Comparison of ENCODE assay signal across 12 cellular contexts in the genomic region with DNA sequence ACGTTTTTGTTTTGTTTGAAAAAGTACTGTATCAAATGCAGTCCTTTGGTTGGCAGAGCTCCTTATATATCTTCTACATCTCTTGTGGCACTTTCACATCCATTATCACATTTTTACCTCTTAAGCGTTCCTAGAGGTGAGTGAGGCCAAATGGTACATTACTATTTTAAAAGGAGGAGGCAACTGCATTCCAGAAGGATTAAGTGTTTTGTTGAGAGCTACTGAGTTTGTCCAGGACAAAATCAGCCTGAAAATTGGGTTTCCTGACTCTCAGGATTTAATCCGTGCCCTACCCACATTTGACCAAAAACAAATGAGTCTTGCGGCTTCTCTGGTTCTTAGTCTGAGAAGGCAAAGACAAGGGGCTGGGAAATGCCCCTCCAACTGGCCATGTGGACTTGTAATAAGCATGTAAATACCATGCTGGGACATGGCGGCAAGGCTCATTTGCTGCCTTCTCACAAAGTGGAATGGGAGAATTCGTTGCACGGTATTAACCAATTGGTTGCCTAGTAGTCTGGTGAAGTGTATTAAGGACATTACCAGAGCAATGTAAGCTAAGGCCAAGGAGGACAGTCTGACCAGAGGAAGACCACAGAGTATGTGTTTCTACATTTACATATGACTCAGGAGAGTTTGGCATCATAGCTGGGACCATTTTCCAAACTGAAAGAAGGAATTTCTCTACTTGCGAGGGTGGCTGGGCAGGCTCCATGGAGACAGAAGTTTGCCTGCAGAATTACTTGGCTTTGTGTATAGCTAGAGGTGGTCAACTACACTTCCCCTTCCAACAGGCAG.
DNase-seq lines count a peak whose midpoint lies in the region; ATAC-seq and TF ChIP-seq lines count a peak whose summit lies in the region.
"Had no signal": no experiment of that assay in that cellular context is flagged by ENCODE, and none has a peak within 500 bp of the region (broad histone marks: within the 10 kb centered on the region; RNA-seq: fewer than 3 reads in every experiment).

No MANE protein-coding gene starts in this region.

- H3K27me3 ChIP-seq in adipocyte (replicated peaks; ENCODE audit: control insufficient read depth, insufficient read depth, low read length) = no peaks in the 10 kb centered on the region
- H3K27me3 ChIP-seq in Caco-2 (replicated peaks; ENCODE audit: control insufficient read depth, insufficient read depth, low read length) = no peaks in the 10 kb centered on the region

- TF ChIP-seq CTCF in fibroblast of villous mesenchyme (IDR thresholded peaks at IDR 0.05; ENCODE audit: insufficient read depth, low read depth, low read length) (no peak), Caco-2 (IDR thresholded peaks at IDR 0.05; ENCODE audit: insufficient read depth in 1 of 2, low read depth in 1 of 2, low read length in 1 of 2, severe bottlenecking in 1 of 2, unreplicated experiment in 1 of 2) (no peak), progenitor cell of endocrine pancreas (IDR thresholded peaks at IDR 0.05; ENCODE audit: unreplicated experiment) (no peak)

- H3K9me3 Mint-ChIP-seq in Caco-2 (ENCODE audit: unreplicated experiment) (peaks cover 10% of the 10 kb centered on the region), progenitor cell of endocrine pancreas (ENCODE audit: low read depth) (no peaks in the 10 kb centered on the region)
- H3K9me3 Mint-ChIP-seq: activated naive CD4-positive, alpha-beta T cell treated with anti-CD3 and anti-CD28 coated beads for 36 hours had no signal

- no peak for ATAC-seq in HG03469 (IDR thresholded peaks at IDR 0.05; ENCODE audit: unreplicated experiment)

- H3K4me3 Mint-ChIP-seq in Caco-2 (ENCODE audit: unreplicated experiment) = no peak overlapping the region
- no peak overlapping the region for H3K4me3 Mint-ChIP-seq in progenitor cell of endocrine pancreas (ENCODE audit: low read depth)
- H3K4me3 Mint-ChIP-seq: activated naive CD4-positive, alpha-beta T cell treated with anti-CD3 and anti-CD28 coated beads for 36 hours had no signal

- no peaks in the 10 kb centered on the region for H3K4me1 Mint-ChIP-seq in Caco-2 (ENCODE audit: low read depth, unreplicated experiment)
- peaks cover 2% of the 10 kb centered on the region for H3K4me1 Mint-ChIP-seq in progenitor cell of endocrine pancreas (ENCODE audit: low read depth)

- POLR2A ChIA-PET in Caco-2 (lab: Charles Lee) = no interaction called here

- H3K4me1 ChIP-seq in adipocyte (ENCODE audit: control insufficient read depth, insufficient read depth, low read length) (peaks cover 13% of the 10 kb centered on the region), Caco-2 (no peaks in the 10 kb centered on the region)

- no peak overlapping the region for H3K27ac Mint-ChIP-seq in Caco-2 (ENCODE audit: unreplicated experiment)
- no peak overlapping the region for H3K27ac Mint-ChIP-seq in progenitor cell of endocrine pancreas
- H3K27ac Mint-ChIP-seq: activated naive CD4-positive, alpha-beta T cell treated with anti-CD3 and anti-CD28 coated beads for 36 hours had no signal

- intact Hi-C loops in Caco-2 (cut with micrococcal nuclease; ENCODE audit: unreplicated experiment) = loop anchor here (10.0 kb wide), 1 partner anchor 448 kb away; no protein-coding TSS in a partner anchor

- H3K9ac ChIP-seq in adipocyte (ENCODE audit: low read length) = peak overlapping the region; percentile 59

- no TSS peak for BruUV-seq in Caco-2 (replicated peaks; lab: Mats Ljungman, UMichigan)

- H3K27me3 Mint-ChIP-seq in Caco-2 (ENCODE audit: insufficient read depth, unreplicated experiment) = no peaks in the 10 kb centered on the region
- peaks cover 12% of the 10 kb centered on the region for H3K27me3 Mint-ChIP-seq in progenitor cell of endocrine pancreas

- H3K36me3 ChIP-seq in adipocyte (ENCODE audit: control insufficient read depth, insufficient read depth, low read length, severe bottlenecking) (no peaks in the 10 kb centered on the region), Caco-2 (ENCODE audit: control insufficient read depth, insufficient read depth, low read length) (no peaks in the 10 kb centered on the region)

- H3K4me3 ChIP-seq in adipocyte (ENCODE audit: low read length) = peak overlapping the region; percentile 46
- H3K4me3 ChIP-seq in fibroblast of villous mesenchyme (ENCODE audit: low read depth, low read length) = no peak overlapping the region
- no peak overlapping the region for H3K4me3 ChIP-seq in Caco-2 (ENCODE audit: low read depth, low read length)

- DNase-seq in Daoy (ENCODE audit: low read depth) (peak; percentile 16), adipocyte (ENCODE audit: low read depth) (peak; percentile 35), fibroblast of villous mesenchyme (ENCODE audit: low read depth) (peak; percentile 36), renal cortical epithelial cell (ENCODE audit: low read depth) (peak; percentile 40), Caco-2 (no peak), progenitor cell of endocrine pancreas (ENCODE audit: low spot score, unreplicated experiment) (no peak), putamen (ENCODE audit: low spot score) (no peak)
- DNase-seq: activated naive CD4-positive, alpha-beta T cell treated with anti-CD3 and anti-CD28 coated beads for 36 hours; NCI-H1417 treated with DMSO at 0.1 percent for 48 hours; NCI-H510A treated with DMSO at 0.1 percent for 48 hours; SW 1271 had no signal

- peaks cover 5% of the 10 kb centered on the region for H3K36me3 Mint-ChIP-seq in Caco-2 (ENCODE audit: insufficient read depth, unreplicated experiment)
- no peaks in the 10 kb centered on the region for H3K36me3 Mint-ChIP-seq in progenitor cell of endocrine pancreas (ENCODE audit: insufficient read depth)

- peaks cover 7% of the 10 kb centered on the region for H3K9me3 ChIP-seq in adipocyte (ENCODE audit: control insufficient read depth, low read length)
- no peaks in the 10 kb centered on the region for H3K9me3 ChIP-seq in Caco-2

- CTCF ChIA-PET in Caco-2 (lab: Charles Lee) = interaction anchor here (0.6 kb wide), 1 partner anchor 162 kb away, joined by 3 read pairs; no protein-coding TSS in a partner anchor

Comparison
In these comparisons a context has a peak if more than half of its experiments do, and no peak if none do; other contexts are left out.
1. DNase-seq: peak in Daoy (single experiment), adipocyte (single experiment), fibroblast of villous mesenchyme (single experiment) and renal cortical epithelial cell (single experiment); none in Caco-2 (0 of 2), progenitor cell of endocrine pancreas (single experiment) and putamen (single experiment).